Comparison of ENCODE assay signal across 1 cellular context in genomic region chr6:152671146-152671545, GRCh38.
TF ChIP-seq lines count a peak whose summit lies in the region.

No MANE protein-coding gene starts in this region.

TF ChIP-seq in SK-N-SH treated with all-trans-retinoic acid at 6 μM for 48 hours, 23 proteins besides CTCF, POLR2A, EP300 and RAD21 (continued from another document):
- TF ChIP-seq POU6F1 (CRISPR knock-in tag; IDR thresholded peaks at IDR 0.05; ENCODE audit: borderline replicate concordance, low read depth) (no peak), CSDC2 (CRISPR knock-in tag; IDR thresholded peaks at IDR 0.05) (no peak), SNAI2 (CRISPR knock-in tag; IDR thresholded peaks at IDR 0.05) (no peak), RARB (CRISPR knock-in tag; IDR thresholded peaks at IDR 0.05) (no peak), ESRRG (CRISPR knock-in tag; IDR thresholded peaks at IDR 0.05) (no peak), TCF4 (CRISPR knock-in tag; IDR thresholded peaks at IDR 0.05; ENCODE audit: borderline replicate concordance) (no peak), ARNTL (CRISPR knock-in tag; IDR thresholded peaks at IDR 0.05; ENCODE audit: borderline replicate concordance, low read depth) (no peak), PPARA (CRISPR knock-in tag; IDR thresholded peaks at IDR 0.05; ENCODE audit: borderline replicate concordance) (no peak), CSRNP3 (CRISPR knock-in tag; IDR thresholded peaks at IDR 0.05) (no peak)
